Comparison of ENCODE assay signal across 1 cellular context in the genomic region with DNA sequence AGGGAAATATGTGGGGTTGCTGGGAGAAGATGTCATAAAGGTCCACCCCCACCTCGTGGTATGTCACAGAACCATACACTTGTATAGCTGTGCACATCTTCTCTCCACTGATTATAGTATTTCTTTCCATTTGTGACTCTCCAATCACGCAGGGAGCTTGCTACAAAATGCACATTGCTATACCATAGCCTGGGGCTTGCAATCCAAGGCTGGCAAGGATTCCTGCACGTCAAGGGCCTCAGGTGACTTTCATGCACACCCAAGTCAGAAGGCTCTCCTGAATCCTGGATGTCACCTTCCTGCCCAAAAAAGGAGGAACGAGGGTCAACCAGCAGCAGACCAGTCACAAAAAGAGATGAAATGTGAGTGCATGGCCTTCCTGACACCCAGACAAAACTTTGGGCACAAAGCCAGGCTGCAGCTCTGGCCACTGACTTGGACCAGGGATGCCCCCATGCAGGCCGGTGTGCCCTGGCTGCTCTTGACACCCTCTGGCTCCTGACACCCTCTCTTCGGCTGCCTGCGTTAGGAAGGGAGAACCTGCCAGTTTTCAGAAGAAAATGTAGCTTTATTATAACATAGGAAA.
TF ChIP-seq lines count a peak whose summit lies in the region.

No MANE protein-coding gene starts in this region.

TF ChIP-seq in K562, 482 proteins besides CTCF, POLR2A, EP300 and RAD21:
- TF ChIP-seq CSDE1 (IDR thresholded peaks at IDR 0.05), result no peak
- TF ChIP-seq BMI1 (IDR thresholded peaks at IDR 0.05; ENCODE audit: low read length), result no peak
- TF ChIP-seq, protein P1, sequence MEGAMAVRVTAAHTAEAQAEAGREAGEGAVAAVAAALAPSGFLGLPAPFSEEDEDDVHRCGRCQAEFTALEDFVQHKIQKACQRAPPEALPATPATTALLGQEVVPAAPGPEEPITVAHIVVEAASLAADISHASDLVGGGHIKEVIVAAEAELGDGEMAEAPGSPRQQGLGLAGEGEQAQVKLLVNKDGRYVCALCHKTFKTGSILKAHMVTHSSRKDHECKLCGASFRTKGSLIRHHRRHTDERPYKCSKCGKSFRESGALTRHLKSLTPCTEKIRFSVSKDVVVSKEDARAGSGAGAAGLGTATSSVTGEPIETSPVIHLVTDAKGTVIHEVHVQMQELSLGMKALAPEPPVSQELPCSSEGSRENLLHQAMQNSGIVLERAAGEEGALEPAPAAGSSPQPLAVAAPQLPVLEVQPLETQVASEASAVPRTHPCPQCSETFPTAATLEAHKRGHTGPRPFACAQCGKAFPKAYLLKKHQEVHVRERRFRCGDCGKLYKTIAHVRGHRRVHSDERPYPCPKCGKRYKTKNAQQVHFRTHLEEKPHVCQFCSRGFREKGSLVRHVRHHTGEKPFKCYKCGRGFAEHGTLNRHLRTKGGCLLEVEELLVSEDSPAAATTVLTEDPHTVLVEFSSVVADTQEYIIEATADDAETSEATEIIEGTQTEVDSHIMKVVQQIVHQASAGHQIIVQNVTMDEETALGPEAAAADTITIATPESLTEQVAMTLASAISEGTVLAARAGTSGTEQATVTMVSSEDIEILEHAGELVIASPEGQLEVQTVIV (CRISPR knock-in tag; IDR thresholded peaks at IDR 0.05; ENCODE audit: borderline replicate concordance), result no peak
- TF ChIP-seq, protein P2, sequence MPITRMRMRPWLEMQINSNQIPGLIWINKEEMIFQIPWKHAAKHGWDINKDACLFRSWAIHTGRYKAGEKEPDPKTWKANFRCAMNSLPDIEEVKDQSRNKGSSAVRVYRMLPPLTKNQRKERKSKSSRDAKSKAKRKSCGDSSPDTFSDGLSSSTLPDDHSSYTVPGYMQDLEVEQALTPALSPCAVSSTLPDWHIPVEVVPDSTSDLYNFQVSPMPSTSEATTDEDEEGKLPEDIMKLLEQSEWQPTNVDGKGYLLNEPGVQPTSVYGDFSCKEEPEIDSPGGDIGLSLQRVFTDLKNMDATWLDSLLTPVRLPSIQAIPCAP (CRISPR knock-in tag; IDR thresholded peaks at IDR 0.05; ENCODE audit: borderline replicate concordance), result no peak
- no peak for TF ChIP-seq RERE (CRISPR knock-in tag; IDR thresholded peaks at IDR 0.05; ENCODE audit: borderline replicate concordance)
- TF ChIP-seq GATAD2A (IDR thresholded peaks at IDR 0.05), result no peak
- TF ChIP-seq CBX3 (IDR thresholded peaks at IDR 0.05; ENCODE audit: borderline replicate concordance in 1 of 2, low read length in 2 of 2), result no peak
- no peak for TF ChIP-seq HDAC6 (IDR thresholded peaks at IDR 0.05; ENCODE audit: low read depth, low read length)
- TF ChIP-seq ZNF512 (tag; IDR thresholded peaks at IDR 0.05), result no peak
- no peak for TF ChIP-seq ZNF639 (CRISPR knock-in tag; conservative IDR thresholded peaks at IDR 0.05 in 1 of 2, IDR thresholded peaks at IDR 0.05 in 1 of 2)
- TF ChIP-seq BRD4 (IDR thresholded peaks at IDR 0.05), result no peak
- no peak for TF ChIP-seq NCOR1 (IDR thresholded peaks at IDR 0.05)
- TF ChIP-seq BCL6 (CRISPR knock-in tag; IDR thresholded peaks at IDR 0.05), result no peak
- no peak for TF ChIP-seq NFIX (CRISPR knock-in tag; IDR thresholded peaks at IDR 0.05; ENCODE audit: low read depth)
- TF ChIP-seq ASH1L (IDR thresholded peaks at IDR 0.05; ENCODE audit: borderline replicate concordance, low read depth, partially characterized antibody), result no peak
- TF ChIP-seq, protein P3, sequence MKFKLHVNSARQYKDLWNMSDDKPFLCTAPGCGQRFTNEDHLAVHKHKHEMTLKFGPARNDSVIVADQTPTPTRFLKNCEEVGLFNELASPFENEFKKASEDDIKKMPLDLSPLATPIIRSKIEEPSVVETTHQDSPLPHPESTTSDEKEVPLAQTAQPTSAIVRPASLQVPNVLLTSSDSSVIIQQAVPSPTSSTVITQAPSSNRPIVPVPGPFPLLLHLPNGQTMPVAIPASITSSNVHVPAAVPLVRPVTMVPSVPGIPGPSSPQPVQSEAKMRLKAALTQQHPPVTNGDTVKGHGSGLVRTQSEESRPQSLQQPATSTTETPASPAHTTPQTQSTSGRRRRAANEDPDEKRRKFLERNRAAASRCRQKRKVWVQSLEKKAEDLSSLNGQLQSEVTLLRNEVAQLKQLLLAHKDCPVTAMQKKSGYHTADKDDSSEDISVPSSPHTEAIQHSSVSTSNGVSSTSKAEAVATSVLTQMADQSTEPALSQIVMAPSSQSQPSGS (CRISPR knock-in tag; IDR thresholded peaks at IDR 0.05), result no peak
- no peak for TF ChIP-seq SNIP1 (IDR thresholded peaks at IDR 0.05; ENCODE audit: low read depth)
- no peak for TF ChIP-seq SMARCB1 (IDR thresholded peaks at IDR 0.05; ENCODE audit: insufficient read length, low read depth)
- TF ChIP-seq POLR2B (IDR thresholded peaks at IDR 0.05; ENCODE audit: low read depth, partially characterized antibody), result no peak
- TF ChIP-seq ZNF212 (CRISPR knock-in tag; IDR thresholded peaks at IDR 0.05), result no peak
